In genomic region chr12:13581031-13581430, GRCh38 we compare ENCODE assay signal across 1 cellular context.
TF ChIP-seq lines count a peak whose summit lies in the region.

No MANE protein-coding gene starts in this region.

TF ChIP-seq in HepG2, 621 proteins besides CTCF, POLR2A, EP300 and RAD21 (continued from another document):
- TF ChIP-seq USF2 (IDR thresholded peaks at IDR 0.05; ENCODE audit: low read depth, low read length) (no peak), USF2 (CRISPR knock-in tag; IDR thresholded peaks at IDR 0.05; ENCODE audit: borderline replicate concordance) (no peak), ZBED4 (CRISPR knock-in tag; IDR thresholded peaks at IDR 0.05; ENCODE audit: borderline replicate concordance) (no peak)
